In genomic region chr6:109740787-109741186, GRCh38 we compare ENCODE assay signal across 24 cellular contexts. TPM values are rescaled to one million over a fixed set of nuclear protein-coding genes. Genes with fewer than 3 reads are reported as not detected.
DNase-seq lines count a peak whose midpoint lies in the region; ATAC-seq, FAIRE-seq and TF ChIP-seq lines count a peak whose summit lies in the region.
"Had no signal": no experiment of that assay in that cellular context is flagged by ENCODE, and none has a peak within 500 bp of the region (broad histone marks: within the 10 kb centered on the region; RNA-seq: fewer than 3 reads in every experiment).

No MANE protein-coding gene starts in this region.

- H3K4ac ChIP-seq in IMR-90 (ENCODE audit: low read depth, low read length): no peak overlapping the region

- no peaks in the 10 kb centered on the region for H3K9me3 ChIP-seq in IMR-90 (ENCODE audit: control insufficient read depth, insufficient read depth, low read length)
- H3K9me3 ChIP-seq in GM12878 (replicated peaks; ENCODE audit: control insufficient read depth, insufficient read depth, low read length): no peaks in the 10 kb centered on the region
- H3K9me3 ChIP-seq in spleen: peaks cover 0 to 5% (median 0%) of the 10 kb centered on the region in 8 donors
- H3K9me3 ChIP-seq: mucosa of descending colon, pancreas, right atrium auricular region had no signal

- in situ Hi-C loops in IMR-90 (cut with MboI; ENCODE audit: low sequenced_read_pairs): no loop called here
- in situ Hi-C loops in GM12878 (cut with MboI): no loop called here

- H3K9me3 Mint-ChIP-seq in HFFc6: no peaks in the 10 kb centered on the region
- H3K9me3 Mint-ChIP-seq: T-helper 1 cell treated with Interleukin-12 subunit alpha and Interleukin-12 subunit beta and Interleukin-4 antibody, amounts not matched to agents 30 μg/mL and 1 μg/mL, for 36 hours had no signal

- no peaks in the 10 kb centered on the region for H4K20me1 ChIP-seq in IMR-90 (ENCODE audit: insufficient read depth, low read length)
- no peaks in the 10 kb centered on the region for H4K20me1 ChIP-seq in GM12878 (ENCODE audit: control insufficient read depth, insufficient read depth)

- H4K91ac ChIP-seq in IMR-90 (ENCODE audit: insufficient read depth, low read depth, low read length): no peak overlapping the region

- H3K14ac ChIP-seq in IMR-90 (replicated peaks; ENCODE audit: low read depth, low read length): no peak overlapping the region

- dilution Hi-C loops in IMR-90 (cut with HindIII; ENCODE audit: low sequenced_read_pairs, unreplicated experiment): no loop called here

- no peaks in the 10 kb centered on the region for H3K79me2 ChIP-seq in GM12878 (ENCODE audit: control insufficient read depth, insufficient read depth, low read length)

- H2BK20ac ChIP-seq in IMR-90 (ENCODE audit: low read depth, low read length): no peak overlapping the region

- H2AFZ ChIP-seq in IMR-90 (replicated peaks; ENCODE audit: low read length, poor library complexity) (no peak overlapping the region), GM12878 (ENCODE audit: control insufficient read depth, low read depth, low read length) (no peak overlapping the region)
- H2AFZ ChIP-seq: GM23248 had no signal

- no CpG with 5 or more reads among the region's 7 CpGs for WGBS in IMR-90 (ENCODE audit: extremely low coverage in 2 of 2, insufficient read length in 1 of 2), 2 experiments
- WGBS in GM12878 (ENCODE audit: insufficient coverage, insufficient replicate concordance, low lambda C conversion rate, missing lambda C conversion rate): 47% methylated on average over 7 of the region's 7 CpGs
- WGBS in spleen, 5 donors: 43 to 73% (median 69%) methylated on average over 6 to 7 of the region's 7 CpGs

- peaks cover 53% of the 10 kb centered on the region for H3K4me1 Mint-ChIP-seq in HFFc6 (ENCODE audit: low read depth)

- H2AK9ac ChIP-seq in IMR-90 (replicated peaks; ENCODE audit: low read depth, low read length, poor library complexity): no peak overlapping the region

- H2BK15ac ChIP-seq in IMR-90 (ENCODE audit: low read depth, low read length): no peak overlapping the region

- peaks cover 23% of the 10 kb centered on the region for H3K36me3 Mint-ChIP-seq in HFFc6 (ENCODE audit: low read depth)

- POLR2A ChIA-PET in IMR-90 (lab: Charles Lee; ENCODE audit: unreplicated experiment): no interaction called here
- POLR2A ChIA-PET in GM12878 (lab: Charles Lee): no interaction called here

- CTCF ChIA-PET in IMR-90 (lab: Yijun Ruan, JAX): no interaction called here
- CTCF ChIA-PET in GM12878 (lab: Yijun Ruan, JAX): interaction anchor here (1.0 to 2.2 kb wide), 3 partner anchors 19 to 299 kb away, joined by 3 to 7 read pairs (median 4); no protein-coding TSS in a partner anchor

- no peak for FAIRE-seq in GM12878 (lab: Jason Lieb, UNC)
- FAIRE-seq: A204.1, islet of Langerhans, pancreas, urothelium cell line had no signal

- no peak overlapping the region for H2BK120ac ChIP-seq in IMR-90 (ENCODE audit: low read depth, low read length)

- no peak for TF ChIP-seq RAD21 in IMR-90 (IDR thresholded peaks at IDR 0.05; ENCODE audit: low read length)
- TF ChIP-seq RAD21 in GM12878 (IDR thresholded peaks at IDR 0.05; ENCODE audit: insufficient read depth, low read depth, low read length): no peak

- TF ChIP-seq POLR2A in IMR-90 (IDR thresholded peaks at IDR 0.05; ENCODE audit: low read depth, low read length) (no peak), GM12878 (IDR thresholded peaks at IDR 0.05; ENCODE audit: low read depth, low read length) (no peak), spleen (IDR thresholded peaks at IDR 0.05) (no peak)

- SMC1A ChIA-PET in GM12878 (lab: Charles Lee; ENCODE audit: uncharacterized antibody, unreplicated experiment): no interaction called here

- H3K9me1 ChIP-seq in IMR-90 (ENCODE audit: insufficient read depth, low read length): peaks cover 10% of the 10 kb centered on the region

- TF ChIP-seq EP300 in GM12878 (IDR thresholded peaks at IDR 0.05; ENCODE audit: borderline replicate concordance in 1 of 2, control insufficient read depth in 1 of 2, low read depth in 2 of 2, low read length in 2 of 2): no peak

- no peak overlapping the region for H2BK5ac ChIP-seq in IMR-90 (ENCODE audit: low read depth, low read length, poor library complexity, severe bottlenecking)

- H3K79me1 ChIP-seq in IMR-90 (ENCODE audit: low read depth in 1 of 2, low read length in 2 of 2): no peaks in the 10 kb centered on the region

- H3K4me3 Mint-ChIP-seq in HFFc6: no peak overlapping the region
- H3K4me3 Mint-ChIP-seq: T-helper 1 cell treated with Interleukin-12 subunit alpha and Interleukin-12 subunit beta and Interleukin-4 antibody, amounts not matched to agents 30 μg/mL and 1 μg/mL, for 36 hours had no signal

- H3K27me3 Mint-ChIP-seq in HFFc6 (ENCODE audit: insufficient read depth): no peaks in the 10 kb centered on the region

- H4K5ac ChIP-seq in IMR-90 (ENCODE audit: low read depth, low read length): no peak overlapping the region

- H3K4me2 ChIP-seq in IMR-90 (ENCODE audit: low read depth, low read length) (no peak overlapping the region), GM12878 (ENCODE audit: control insufficient read depth, insufficient read depth) (no peak overlapping the region)

- H3K27ac ChIP-seq in IMR-90 (ENCODE audit: insufficient read depth, low read length) (no peak overlapping the region), GM12878 (ENCODE audit: control insufficient read depth, insufficient read depth) (no peak overlapping the region), spleen (peak overlapping the region in 5 of 8 donors; percentile 18 to 80 (median 68))
- H3K27ac ChIP-seq: brain microvascular endothelial cell, GM23248, pancreas, right atrium auricular region had no signal

- DNase-seq in SIG-M5 treated with dmso at 0.1 percent for 504 hours (lab: John Stamatoyannopoulos, UW; ENCODE audit: unreplicated experiment): peak; percentile 50
- no peak for DNase-seq in SIG-M5 (lab: John Stamatoyannopoulos, UW)
- no peak for DNase-seq in IMR-90
- DNase-seq in GM12878 (ENCODE audit: low read depth, low spot score): no peak
- peak; percentile 71 for DNase-seq in spleen
- no peak for DNase-seq in HFFc6
- DNase-seq in inferior parietal cortex (ENCODE audit: extremely low spot score): no peak
- DNase-seq in sciatic nerve (ENCODE audit: low spot score): no peak
- DNase-seq: activated CD4-positive, alpha-beta T cell treated with anti-CD3 and anti-CD28 coated beads for 4 hours; activated naive CD4-positive, alpha-beta T cell treated with Interleukin-2 at 50 U/mL for 16 hours; brain microvascular endothelial cell; GM23248; mucosa of descending colon; NCI-H1105 treated with DMSO at 0.1 percent for 48 hours; NCI-H2029; NCI-H526; RPMI8226; stimulated activated CD4-positive, alpha-beta T cell treated with anti-CD3 and anti-CD28 coated beads, Interleukin-2, amount 100 ng/mL, for 48 hours had no signal

- no peak overlapping the region for H3K56ac ChIP-seq in IMR-90 (ENCODE audit: extremely low read depth, insufficient read depth, low read length)

- H4K8ac ChIP-seq in IMR-90 (ENCODE audit: low read depth in 2 of 2, low read length in 2 of 2): no peak overlapping the region

- BruUV-seq in IMR-90 (replicated peaks; lab: Mats Ljungman, UMichigan) (no TSS peak), GM12878 (replicated peaks; lab: Mats Ljungman, UMichigan) (no TSS peak)

- H3K27me3 ChIP-seq in IMR-90 (ENCODE audit: control insufficient read depth, insufficient read depth, low read length) (no peaks in the 10 kb centered on the region), GM12878 (replicated peaks in 1 of 2; ENCODE audit: control insufficient read depth in 2 of 2, insufficient read depth in 2 of 2, low read length in 1 of 2) (no peaks in the 10 kb centered on the region), spleen (replicated peaks in 1 of 7) (no peaks in the 10 kb centered on the region)
- H3K27me3 ChIP-seq: brain microvascular endothelial cell, pancreas, right atrium auricular region had no signal

- no peaks in the 10 kb centered on the region for H3K36me3 ChIP-seq in IMR-90 (ENCODE audit: control insufficient read depth, insufficient read depth, low read length)
- H3K36me3 ChIP-seq in GM12878 (ENCODE audit: control insufficient read depth in 2 of 2, insufficient read depth in 2 of 2, low read length in 1 of 2): peaks cover 0 to 4% of the 10 kb centered on the region in 2 experiments; a peak in 1 of 4 replicates
- peaks cover 0 to 87% (median 13%) of the 10 kb centered on the region in 6 donors for H3K36me3 ChIP-seq in spleen
- H3K36me3 ChIP-seq: brain microvascular endothelial cell, pancreas had no signal

- TF ChIP-seq CTCF in IMR-90 (conservative IDR thresholded peaks at IDR 0.05; ENCODE audit: low read depth, low read length) (no peak), GM12878 (IDR thresholded peaks at IDR 0.05 in 2 of 3, conservative IDR thresholded peaks at IDR 0.05 in 1 of 3; ENCODE audit: control insufficient read depth in 2 of 3, extremely low read depth in 1 of 3, insufficient read depth in 1 of 3, low read depth in 3 of 3, low read length in 3 of 3) (no peak), spleen (IDR thresholded peaks at IDR 0.05 in 8 of 11, conservative IDR thresholded peaks at IDR 0.05 in 3 of 11) (no peak), HFFc6 (IDR thresholded peaks at IDR 0.05) (no peak)

- H3K9ac ChIP-seq in IMR-90 (ENCODE audit: low read depth, low read length) (no peak overlapping the region), GM12878 (ENCODE audit: control insufficient read depth, insufficient read depth, low read length) (no peak overlapping the region)
- H3K9ac ChIP-seq: GM23248 had no signal

- H3K4me3 ChIP-seq in IMR-90 (ENCODE audit: insufficient read depth, low read depth, low read length): no peak overlapping the region
- no peak overlapping the region for H3K4me3 ChIP-seq in GM12878
- H3K4me3 ChIP-seq in spleen: peak overlapping the region in 1 of 8 donors; percentile 31
- H3K4me3 ChIP-seq: GM23248, mucosa of descending colon, pancreas, right atrium auricular region had no signal

- no peak overlapping the region for H3K27ac Mint-ChIP-seq in HFFc6
- H3K27ac Mint-ChIP-seq: T-helper 1 cell treated with Interleukin-12 subunit alpha and Interleukin-12 subunit beta and Interleukin-4 antibody, amounts not matched to agents 30 μg/mL and 1 μg/mL, for 36 hours had no signal

- RAD21 ChIA-PET in GM12878 (lab: Charles Lee; ENCODE audit: unreplicated experiment): no interaction called here

- intact Hi-C loops in IMR-90 (cut with micrococcal nuclease) (no loop called here), GM12878 (cut with micrococcal nuclease; ENCODE audit: unreplicated experiment) (no loop called here), spleen (cut with DNase I; ENCODE audit: low total_unique reads) (no loop called here), sciatic nerve (cut with DNase I) (no loop called here)

- ATAC-seq in IMR-90 (ENCODE audit: low read depth) (no peak), GM12878 (no peak), sciatic nerve (no peak)
- ATAC-seq: mucosa of descending colon, pancreas had no signal

- peaks cover 14% of the 10 kb centered on the region for H3K4me1 ChIP-seq in IMR-90 (ENCODE audit: control insufficient read depth, insufficient read depth, low read length)
- no peaks in the 10 kb centered on the region for H3K4me1 ChIP-seq in GM12878 (ENCODE audit: control insufficient read depth, insufficient read depth, low read length)
- peaks cover 0 to 16% (median 6%) of the 10 kb centered on the region in 6 donors for H3K4me1 ChIP-seq in spleen
- H3K4me1 ChIP-seq: right atrium auricular region had no signal

- no peak overlapping the region for H3K23ac ChIP-seq in IMR-90 (ENCODE audit: low read depth, low read length)

- H3K18ac ChIP-seq in IMR-90 (ENCODE audit: low read depth, low read length): no peak overlapping the region

- H2AK5ac ChIP-seq in IMR-90 (ENCODE audit: low read depth, low read length): no peak overlapping the region

RNA-seq across cellular contexts. Expression of gene FIG4, which starts 49.7 kb away (rescaled TPM):
- 15.4 and 19.7 TPM in 2 replicates for total RNA-seq in IMR-90 (2012; rRNA removed)
- 11.3 and 12.1 TPM in 2 replicates for polyA plus RNA-seq in IMR-90 (2012; rRNA removed)
- 3.4 and 4.7 TPM in 2 replicates for polyA plus RNA-seq in IMR-90 (2012; cell fraction: cytosol; rRNA removed)
- 2.2 and 13.6 TPM in 2 replicates for polyA plus RNA-seq in IMR-90 (2012; cell fraction: nucleus; rRNA removed; ENCODE audit: low replicate concordance)
- 43.1 and 50.0 TPM in 2 replicates for total RNA-seq in GM12878 (2013; cell fraction: nucleolus; rRNA removed)
- 9.6 and 11.9 TPM in 2 replicates for total RNA-seq in GM12878 (2014; rRNA removed)
- 12.6 and 13.6 TPM in 2 replicates for total RNA-seq in GM12878 (2014; rRNA removed; fragmentation: Illumina TruSeq; extraction: Trizol)
- 10.6 and 11.2 TPM in 2 replicates for total RNA-seq in GM12878 (2021)
- 9.7 TPM for polyA plus RNA-seq in GM12878 (2011; ENCODE audit: low read depth)
- 23.2 and 33.7 TPM in 2 replicates for polyA plus RNA-seq in GM12878 (2011; rRNA removed)
- polyA plus RNA-seq in GM12878 (2011; cell fraction: cytosol; rRNA removed): 9.7 and 11.0 TPM in 2 replicates
- 16.0 and 17.4 TPM in 2 replicates for polyA plus RNA-seq in GM12878 (2011; cell fraction: nucleus; rRNA removed)
- 12.3 and 13.9 TPM in 2 replicates for polyA plus RNA-seq in GM12878 (2012)
- polyA plus RNA-seq in GM12878 (2014; fragmentation: Illumina TruSeq; extraction: Trizol): 15.6 and 25.9 TPM in 2 replicates
- polyA plus RNA-seq in GM12878 (2014; fragmentation: Nextera tagmentation; extraction: Ambion mirVana): 1 to 10 TPM; 3.8 to 4.7 TPM
- polyA plus RNA-seq in GM12878 (2014; rRNA removed): 10.0 and 11.0 TPM in 2 replicates
- polyA plus RNA-seq in GM12878 (2016; fragmentation: Nextera tagmentation; extraction: Ambion mirVana): 10 to 100 TPM; 13.9 to 14.0 TPM
- 19.2 and 27.2 TPM in 2 replicates for polyA minus RNA-seq in GM12878 (2011; rRNA and poly(A)+ RNA removed)
- polyA minus RNA-seq in GM12878 (2011; cell fraction: cytosol; rRNA and poly(A)+ RNA removed): 7.1 and 9.3 TPM in 2 replicates
- polyA minus RNA-seq in GM12878 (2011; cell fraction: nucleus; rRNA and poly(A)+ RNA removed): 16.4 and 17.8 TPM in 2 replicates
- total RNA-seq in spleen: 10 to 100 TPM; 24.4 to 35.1 (median 28.1) TPM
- polyA plus RNA-seq in spleen: 10 to 100 TPM; 10.2 to 12.1 (median 11.3) TPM
- 10 to 100 TPM; 14.2 to 18.1 (median 16.6) TPM for total RNA-seq in HFFc6 (2021; fragmentation: NEBNext Ultra II Directional; extraction: Animal tissue kit (Norgen Biotek cat#: 25700))
- 22.4 TPM for total RNA-seq in sciatic nerve

RNA-seq across cellular contexts. Expression of gene AK9, which starts 49.8 kb away (rescaled TPM):
- total RNA-seq in IMR-90 (2012; rRNA removed) (1.8 and 2.2 TPM in 2 replicates), GM12878 (2014; rRNA removed) (2.1 and 2.9 TPM in 2 replicates), GM12878 (2014; rRNA removed; fragmentation: Illumina TruSeq; extraction: Trizol) (4.6 and 4.7 TPM in 2 replicates), GM12878 (2021) (2.8 and 3.4 TPM in 2 replicates), spleen (10 to 100 TPM in 6 of 7 donors, 1 to 10 TPM in 1; 9.0 to 24.9 (median 13.9) TPM), sciatic nerve (13.8 TPM)
- polyA plus RNA-seq in IMR-90 (2012; rRNA removed) (1.2 and 1.7 TPM in 2 replicates), GM12878 (2011; rRNA removed) (5.3 and 7.3 TPM in 2 replicates), GM12878 (2014; fragmentation: Illumina TruSeq; extraction: Trizol) (3.7 and 4.3 TPM in 2 replicates), GM12878 (2014; fragmentation: Nextera tagmentation; extraction: Ambion mirVana) (1 to 10 TPM; 4.0 to 5.8 TPM), GM12878 (2014; rRNA removed) (2.2 and 3.6 TPM in 2 replicates), GM12878 (2016; fragmentation: Nextera tagmentation; extraction: Ambion mirVana) (1 to 10 TPM; 4.5 to 7.4 TPM), spleen (1 to 10 TPM; 3.8 to 4.1 (median 3.9) TPM)
- polyA plus RNA-seq in IMR-90 (2012; cell fraction: cytosol; rRNA removed): 0.22 and 0.39 TPM in 2 replicates
- 0.24 and 2.4 TPM in 2 replicates for polyA plus RNA-seq in IMR-90 (2012; cell fraction: nucleus; rRNA removed; ENCODE audit: low replicate concordance)
- total RNA-seq in GM12878 (2013; cell fraction: nucleolus; rRNA removed): 9.5 and 12.9 TPM in 2 replicates
- 2.9 TPM for polyA plus RNA-seq in GM12878 (2011; ENCODE audit: low read depth)
- polyA plus RNA-seq in GM12878 (2011; cell fraction: cytosol; rRNA removed): 1.2 and 1.6 TPM in 2 replicates
- 3.4 and 3.8 TPM in 2 replicates for polyA plus RNA-seq in GM12878 (2011; cell fraction: nucleus; rRNA removed)
- 1.9 and 3.9 TPM in 2 replicates for polyA plus RNA-seq in GM12878 (2012)
- polyA minus RNA-seq in GM12878 (2011; rRNA and poly(A)+ RNA removed): 1.2 and 3.4 TPM in 2 replicates
- 1.2 TPM in 1 of 2 replicates, not detected in the other for polyA minus RNA-seq in GM12878 (2011; cell fraction: cytosol; rRNA and poly(A)+ RNA removed)
- 2.0 and 2.5 TPM in 2 replicates for polyA minus RNA-seq in GM12878 (2011; cell fraction: nucleus; rRNA and poly(A)+ RNA removed)
- 1 to 10 TPM; 1.2 to 2.0 (median 1.5) TPM for total RNA-seq in HFFc6 (2021; fragmentation: NEBNext Ultra II Directional; extraction: Animal tissue kit (Norgen Biotek cat#: 25700))

Comparison
In these comparisons a context has a peak if more than half of its experiments do, and no peak if none do; other contexts are left out.
1. DNase-seq: peak in SIG-M5 treated with dmso at 0.1 percent for 504 hours (single experiment) and spleen (single experiment); none in SIG-M5 (single experiment), IMR-90 (single experiment), GM12878 (single experiment), HFFc6 (single experiment), inferior parietal cortex (single experiment) and sciatic nerve (single experiment).
2. H3K27ac ChIP-seq: peak in spleen (5 of 8); none in IMR-90 (single experiment) and GM12878 (single experiment).